ENCODE assay signal across 9 cellular contexts in genomic region chr16:67873435-67874146, GRCh38. TPM values are rescaled to one million over a fixed set of nuclear protein-coding genes. Genes with fewer than 3 reads are reported as not detected.
DNase-seq lines count a peak whose midpoint lies in the region; ATAC-seq and TF ChIP-seq lines count a peak whose summit lies in the region.
"Had no signal": no experiment of that assay in that cellular context is flagged by ENCODE, and none has a peak within 500 bp of the region (broad histone marks: within the 10 kb centered on the region; RNA-seq: fewer than 3 reads in every experiment).

No MANE protein-coding gene starts in this region.

- peak overlapping the region; percentile 89 for H3K27ac Mint-ChIP-seq in CD4-positive, alpha-beta T cell
- H3K27ac Mint-ChIP-seq in activated naive CD8-positive, alpha-beta T cell treated with anti-CD3 and anti-CD28 coated beads, Interleukin-2, amount 50 U/mL, for 24 hours: peak overlapping the region; percentile 87

- peaks cover 35% of the 10 kb centered on the region for H3K4me1 Mint-ChIP-seq in CD4-positive, alpha-beta T cell (ENCODE audit: low read depth)
- peaks cover 25% of the 10 kb centered on the region for H3K4me1 Mint-ChIP-seq in activated naive CD8-positive, alpha-beta T cell treated with anti-CD3 and anti-CD28 coated beads, Interleukin-2, amount 50 U/mL, for 24 hours

- TF ChIP-seq EP300 in suprapubic skin (IDR thresholded peaks at IDR 0.05): no peak

- peak overlapping the region; percentile 100 for H3K4me3 ChIP-seq in suprapubic skin

- POLR2A ChIA-PET in CD4-positive, alpha-beta T cell (lab: Charles Lee): interaction anchor here (0.5 to 1.7 kb wide), 15 partner anchors 9 to 860 kb away, joined by 3 to 10 read pairs (median 4); partner anchors contain the start of genes CTCF, GFOD2, NFATC3 and NUTF2

- CTCF ChIA-PET in CD4-positive, alpha-beta T cell (lab: Charles Lee): interaction anchor here (0.5 to 2.5 kb wide), 6 partner anchors 10 to 454 kb away, joined by 3 to 13 read pairs (median 4); partner anchors contain the start of gene NUTF2

- TF ChIP-seq POLR2A in suprapubic skin (IDR thresholded peaks at IDR 0.05): no peak

- peaks cover 67% of the 10 kb centered on the region for H3K36me3 Mint-ChIP-seq in CD4-positive, alpha-beta T cell (ENCODE audit: low read depth)
- H3K36me3 Mint-ChIP-seq in activated naive CD8-positive, alpha-beta T cell treated with anti-CD3 and anti-CD28 coated beads, Interleukin-2, amount 50 U/mL, for 24 hours (ENCODE audit: low read depth): peaks cover 20% of the 10 kb centered on the region

- no peaks in the 10 kb centered on the region for H3K9me3 Mint-ChIP-seq in CD4-positive, alpha-beta T cell
- H3K9me3 Mint-ChIP-seq in activated naive CD8-positive, alpha-beta T cell treated with anti-CD3 and anti-CD28 coated beads, Interleukin-2, amount 50 U/mL, for 24 hours: no peaks in the 10 kb centered on the region

- ATAC-seq in CD4-positive, alpha-beta T cell (ENCODE audit: poor library complexity): no peak
- ATAC-seq in HG02840 (IDR thresholded peaks at IDR 0.05; ENCODE audit: low FRiP score, unreplicated experiment) (peak; percentile 7), HG02973 (IDR thresholded peaks at IDR 0.05; ENCODE audit: unreplicated experiment) (no peak)
- ATAC-seq in activated naive CD8-positive, alpha-beta T cell treated with anti-CD3 and anti-CD28 coated beads, Interleukin-2, amount 50 U/mL, for 24 hours: no peak

- DNase-seq in CD4-positive, alpha-beta T cell: peak in 1 of 10 experiments; percentile 8
- no peak for DNase-seq in activated naive CD8-positive, alpha-beta T cell treated with anti-CD3 and anti-CD28 coated beads, Interleukin-2, amount 50 U/mL, for 24 hours
- DNase-seq in kidney tubule cell (ENCODE audit: low spot score) (peak; percentile 22), suprapubic skin (ENCODE audit: low spot score in 2 of 2) (no peak), cortex of kidney (lab: John Stamatoyannopoulos, UW) (no peak), NCI-H1048 (lab: John Stamatoyannopoulos, UW) (no peak)

- 11% methylated on average over 12 of the region's 20 CpGs for WGBS in suprapubic skin

- peak overlapping the region; percentile 96 for H3K4me3 Mint-ChIP-seq in CD4-positive, alpha-beta T cell
- peak overlapping the region; percentile 83 for H3K4me3 Mint-ChIP-seq in activated naive CD8-positive, alpha-beta T cell treated with anti-CD3 and anti-CD28 coated beads, Interleukin-2, amount 50 U/mL, for 24 hours

- TF ChIP-seq CTCF in CD4-positive, alpha-beta T cell (IDR thresholded peaks at IDR 0.05): no peak
- TF ChIP-seq CTCF in suprapubic skin (IDR thresholded peaks at IDR 0.05): no peak

- no peaks in the 10 kb centered on the region for H3K9me3 ChIP-seq in CD4-positive, alpha-beta T cell (ENCODE audit: control insufficient read depth, low read length)
- no peaks in the 10 kb centered on the region for H3K9me3 ChIP-seq in suprapubic skin

- H3K27me3 ChIP-seq in CD4-positive, alpha-beta T cell (ENCODE audit: control insufficient read depth, insufficient read depth, low read length): no peaks in the 10 kb centered on the region
- no peaks in the 10 kb centered on the region for H3K27me3 ChIP-seq in suprapubic skin

- H3K4me1 ChIP-seq in suprapubic skin: peaks cover 38% of the 10 kb centered on the region

- peak overlapping the region; percentile 82 for H3K27ac ChIP-seq in CD4-positive, alpha-beta T cell (ENCODE audit: low read depth, low read length)
- H3K27ac ChIP-seq in suprapubic skin: peak overlapping the region; percentile 91

- intact Hi-C loops in CD4-positive, alpha-beta T cell (cut with DNase I, micrococcal nuclease): loop anchor here in 1 of 2 experiments (2.0 to 5.0 kb wide), 2 partner anchors 19 to 41 kb away; partner anchors contain the start of gene PSKH1

- peaks cover 49% of the 10 kb centered on the region for H3K36me3 ChIP-seq in suprapubic skin

- no peaks in the 10 kb centered on the region for H3K27me3 Mint-ChIP-seq in CD4-positive, alpha-beta T cell
- no peaks in the 10 kb centered on the region for H3K27me3 Mint-ChIP-seq in activated naive CD8-positive, alpha-beta T cell treated with anti-CD3 and anti-CD28 coated beads, Interleukin-2, amount 50 U/mL, for 24 hours

RNA-seq across cellular contexts. Expression of gene EDC4, which starts 0.7 kb away (rescaled TPM):
- total RNA-seq in CD4-positive, alpha-beta T cell: 100 to 1,000 TPM; 134 to 145 TPM
- total RNA-seq in suprapubic skin: 100 to 1,000 TPM in 1 of 4 donors, 10 to 100 TPM in 3; 59.5 to 110 (median 68.0) TPM

RNA-seq across cellular contexts. Expression of gene NRN1L, which starts 11.1 kb away (rescaled TPM):
- total RNA-seq in CD4-positive, alpha-beta T cell: 1 to 10 TPM; 2.9 to 4.4 TPM
- 1 to 10 TPM in 3 of 4 donors, not detected in 1; 4.3 to 5.6 (median 4.7) TPM for total RNA-seq in suprapubic skin
- total RNA-seq: LHCN-M2 had no signal

RNA-seq across cellular contexts. Expression of gene PSKH1, which starts 19.5 kb away (rescaled TPM):
- 10 to 100 TPM; 11.4 to 13.3 TPM for total RNA-seq in CD4-positive, alpha-beta T cell
- total RNA-seq in suprapubic skin: 10 to 100 TPM; 16.4 to 26.9 (median 24.5) TPM

RNA-seq across cellular contexts. Expression of gene CENPT, which starts 26.1 kb away (rescaled TPM):
- 10 to 100 TPM; 77.5 to 84.1 TPM for total RNA-seq in CD4-positive, alpha-beta T cell
- total RNA-seq in suprapubic skin: 100 to 1,000 TPM; 140 to 311 (median 201) TPM

RNA-seq across cellular contexts. Expression of gene NUTF2, which starts 26.9 kb away (rescaled TPM):
- 10 to 100 TPM; 24.0 to 25.7 TPM for total RNA-seq in CD4-positive, alpha-beta T cell
- 100 to 1,000 TPM; 101 to 161 (median 113) TPM for total RNA-seq in suprapubic skin
